ENCODE assay signal across 13 cellular contexts in genomic region chr10:131830446-131831130, GRCh38.
"Had no signal": no experiment of that assay in that cellular context is flagged by ENCODE, and none has a peak within 500 bp of the region (broad histone marks: within the 10 kb centered on the region; RNA-seq: fewer than 3 reads in every experiment).

No MANE protein-coding gene starts in this region.

- DNase-seq: activated CD4-positive, alpha-beta T cell treated with anti-CD3 and anti-CD28 coated beads, Interleukin-2, amount 50 U/mL, for 1 hour; activated CD8-positive, alpha-beta memory T cell treated with anti-CD3 and anti-CD28 coated beads for 24 hours; activated CD8-positive, alpha-beta memory T cell treated with anti-CD3 and anti-CD28 coated beads, Interleukin-2, amount 50 U/mL, for 48 hours; activated effector memory CD4-positive, alpha-beta T cell treated with anti-CD3 and anti-CD28 coated beads, Interleukin-2, amount 50 U/mL, for 16 hours; activated T-cell treated with anti-CD3 and anti-CD28 coated beads, Interleukin-2, amount 50 U/mL, for 48 hours; effector memory CD4-positive, alpha-beta T cell; esophagus squamous epithelium; immature natural killer cell; stimulated activated naive CD8-positive, alpha-beta T cell treated with anti-CD3 and anti-CD28 coated beads, Interleukin-15, Interleukin-2, amounts not matched to agents 100 U/mL and 50 U/mL, for 24 hours; substantia nigra; transverse colon had no signal

- H3K4me1 ChIP-seq: esophagus squamous epithelium, transverse colon had no signal

- H3K4me3 ChIP-seq: esophagus squamous epithelium, lung, transverse colon had no signal

- H3K9me3 ChIP-seq: esophagus squamous epithelium, transverse colon had no signal

- ATAC-seq: activated CD4-positive, CD25-positive, alpha-beta regulatory T cell treated with anti-CD3 and anti-CD28 coated beads, Interleukin-2, amount 50 U/mL, for 24 hours; stimulated activated naive CD8-positive, alpha-beta T cell treated with anti-CD3 and anti-CD28 coated beads, Interleukin-15, Interleukin-2, amounts not matched to agents 100 U/mL and 50 U/mL, for 24 hours had no signal

- H3K36me3 ChIP-seq: esophagus squamous epithelium, transverse colon had no signal

- H3K27ac ChIP-seq: esophagus squamous epithelium, transverse colon had no signal
